Comparison of ENCODE assay signal across 17 cellular contexts in the genomic region with DNA sequence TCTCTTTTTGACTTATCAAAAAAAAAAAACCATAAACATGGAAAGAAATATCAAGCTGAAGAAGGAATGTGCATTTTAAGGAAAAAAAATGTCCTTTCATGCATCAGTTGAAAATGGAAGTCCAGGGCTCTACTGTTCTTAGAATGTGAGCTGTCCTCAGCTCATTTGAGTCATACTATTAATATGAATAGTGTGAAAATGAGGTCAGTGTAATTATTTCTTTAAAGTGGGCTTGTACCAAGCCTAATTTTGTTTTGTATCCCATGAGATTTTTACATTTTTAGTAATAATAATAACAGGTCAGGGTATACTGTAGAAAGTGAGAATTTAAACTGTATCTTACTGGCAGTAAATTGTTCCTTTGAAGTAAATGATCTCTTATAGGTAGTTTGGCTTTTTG.
DNase-seq lines count a peak whose midpoint lies in the region; ATAC-seq, FAIRE-seq and TF ChIP-seq lines count a peak whose summit lies in the region.
"Had no signal": no experiment of that assay in that cellular context is flagged by ENCODE, and none has a peak within 500 bp of the region (broad histone marks: within the 10 kb centered on the region; RNA-seq: fewer than 3 reads in every experiment).

No MANE protein-coding gene starts in this region.

- POLR2A ChIA-PET in GM12878 (lab: Charles Lee): interaction anchor here (0.7 to 0.9 kb wide), 2 partner anchors 48 to 584 kb away, joined by 3 to 4 read pairs; no protein-coding TSS in a partner anchor

- BruUV-seq in GM12878 (replicated peaks; lab: Mats Ljungman, UMichigan): no TSS peak

- H4K20me1 ChIP-seq in GM12878 (ENCODE audit: control insufficient read depth, insufficient read depth): no peaks in the 10 kb centered on the region
- H4K20me1 ChIP-seq: BLaER1 had no signal

- CTCF ChIA-PET in GM12878 (lab: Yijun Ruan, JAX): interaction anchor here (1.1 kb wide), 2 partner anchors 58 to 130 kb away, joined by 3 to 6 read pairs; no protein-coding TSS in a partner anchor

- no peak for TF ChIP-seq CTCF in GM12878 (IDR thresholded peaks at IDR 0.05 in 2 of 3, conservative IDR thresholded peaks at IDR 0.05 in 1 of 3; ENCODE audit: control insufficient read depth in 2 of 3, extremely low read depth in 1 of 3, insufficient read depth in 1 of 3, low read depth in 3 of 3, low read length in 3 of 3)
- no peak for TF ChIP-seq CTCF in body of pancreas (IDR thresholded peaks at IDR 0.05)
- no peak for TF ChIP-seq CTCF in ascending aorta (IDR thresholded peaks at IDR 0.05)

- TF ChIP-seq RAD21 in GM12878 (IDR thresholded peaks at IDR 0.05; ENCODE audit: insufficient read depth, low read depth, low read length): no peak

- no peak for TF ChIP-seq POLR2A in GM12878 (IDR thresholded peaks at IDR 0.05; ENCODE audit: low read depth, low read length)
- TF ChIP-seq POLR2A in body of pancreas (IDR thresholded peaks at IDR 0.05): no peak

- H3K4me2 ChIP-seq in GM12878 (ENCODE audit: control insufficient read depth, insufficient read depth): no peak overlapping the region
- H3K4me2 ChIP-seq: BLaER1 had no signal

- no peak overlapping the region for H3K4me3 ChIP-seq in GM12878
- H3K4me3 ChIP-seq in body of pancreas: no peak overlapping the region
- no peak overlapping the region for H3K4me3 ChIP-seq in ascending aorta
- H3K4me3 ChIP-seq: BLaER1 had no signal

- H3K79me2 ChIP-seq in GM12878 (ENCODE audit: control insufficient read depth, insufficient read depth, low read length): no peaks in the 10 kb centered on the region

- RAD21 ChIA-PET in GM12878 (lab: Charles Lee; ENCODE audit: unreplicated experiment): interaction anchor here (0.7 to 1.7 kb wide), 11 partner anchors 10 to 398 kb away, joined by 3 to 6 read pairs (median 3); no protein-coding TSS in a partner anchor

- H2AFZ ChIP-seq in GM12878 (ENCODE audit: control insufficient read depth, low read depth, low read length): no peak overlapping the region

- H3K9me3 ChIP-seq in GM12878 (replicated peaks; ENCODE audit: control insufficient read depth, insufficient read depth, low read length) (no peaks in the 10 kb centered on the region; the same call in 2 of the 3 replicates), body of pancreas (no peaks in the 10 kb centered on the region), ascending aorta (no peaks in the 10 kb centered on the region)
- H3K9me3 ChIP-seq: BLaER1 had no signal

- no peak overlapping the region for H3K27ac ChIP-seq in GM12878 (ENCODE audit: control insufficient read depth, insufficient read depth)
- no peak overlapping the region for H3K27ac ChIP-seq in body of pancreas
- no peak overlapping the region for H3K27ac ChIP-seq in ascending aorta
- H3K27ac ChIP-seq: BLaER1 had no signal

- SMC1A ChIA-PET in GM12878 (lab: Charles Lee; ENCODE audit: uncharacterized antibody, unreplicated experiment): interaction anchor here (0.6 to 6.0 kb wide), 7 partner anchors 8 to 626 kb away, joined by 3 to 50 read pairs (median 4); no protein-coding TSS in a partner anchor

- intact Hi-C loops in GM12878 (cut with micrococcal nuclease; ENCODE audit: unreplicated experiment) (no loop called here), body of pancreas (cut with DNase I) (no loop called here), ascending aorta (cut with DNase I) (no loop called here)

- H3K4me1 ChIP-seq in GM12878 (ENCODE audit: control insufficient read depth, insufficient read depth, low read length) (no peaks in the 10 kb centered on the region), body of pancreas (no peaks in the 10 kb centered on the region), ascending aorta (no peaks in the 10 kb centered on the region)
- H3K4me1 ChIP-seq: BLaER1 had no signal

- H3K9ac ChIP-seq in GM12878 (ENCODE audit: control insufficient read depth, insufficient read depth, low read length): no peak overlapping the region
- H3K9ac ChIP-seq: BLaER1 had no signal

- FAIRE-seq in GM12878 (lab: Jason Lieb, UNC): no peak
- FAIRE-seq: A204.1, GM18507, H1 had no signal

- ATAC-seq in GM18511 (IDR thresholded peaks at IDR 0.05; ENCODE audit: unreplicated experiment): peak; percentile 48
- ATAC-seq in GM19463 (IDR thresholded peaks at IDR 0.05; ENCODE audit: unreplicated experiment): peak; percentile 46
- peak; percentile 53 for ATAC-seq in HG03159 (IDR thresholded peaks at IDR 0.05; ENCODE audit: unreplicated experiment)
- ATAC-seq in GM12878: peak; percentile 82
- ATAC-seq in body of pancreas: no peak
- ATAC-seq: CD8-positive, alpha-beta T cell had no signal

- H3K36me3 ChIP-seq in GM12878 (ENCODE audit: control insufficient read depth in 2 of 2, insufficient read depth in 2 of 2, low read length in 1 of 2) (no peaks in the 10 kb centered on the region), body of pancreas (replicated peaks in 1 of 2; ENCODE audit: insufficient read depth in 1 of 2, low read depth in 2 of 2) (no peaks in the 10 kb centered on the region), ascending aorta (no peaks in the 10 kb centered on the region)
- H3K36me3 ChIP-seq: BLaER1 had no signal

- TF ChIP-seq EP300 in GM12878 (IDR thresholded peaks at IDR 0.05; ENCODE audit: borderline replicate concordance in 1 of 2, control insufficient read depth in 1 of 2, low read depth in 2 of 2, low read length in 2 of 2): no peak; a peak in 1 of 4 replicates

- H3K27me3 ChIP-seq in GM12878 (replicated peaks in 1 of 2; ENCODE audit: control insufficient read depth in 2 of 2, insufficient read depth in 2 of 2, low read length in 1 of 2) (no peaks in the 10 kb centered on the region), body of pancreas (no peaks in the 10 kb centered on the region), ascending aorta (no peaks in the 10 kb centered on the region)
- H3K27me3 ChIP-seq: BLaER1 had no signal

- in situ Hi-C loops in GM12878 (cut with MboI): no loop called here

- no peak for DNase-seq in GM12878 (ENCODE audit: low read depth, low spot score)
- DNase-seq in activated CD8-positive, alpha-beta memory T cell treated with anti-CD3 and anti-CD28 coated beads for 24 hours: no peak
- DNase-seq in body of pancreas: no peak
- DNase-seq in HuH-7.5 (ENCODE audit: low spot score): no peak
- no peak for DNase-seq in ascending aorta (ENCODE audit: low spot score in 2 of 2)
- DNase-seq: CD8-positive, alpha-beta T cell; NCI-H1417 treated with DMSO at 0.1 percent for 48 hours; NCI-H2081 treated with DMSO at 0.1 percent for 48 hours; NCI-H510A treated with DMSO at 0.1 percent for 48 hours; SW 1271 had no signal

TF ChIP-seq in GM12878, 131 proteins besides CTCF, POLR2A, EP300 and RAD21 (continues in another document):
- TF ChIP-seq SIX5 (IDR thresholded peaks at IDR 0.05; ENCODE audit: low read depth, low read length, severe bottlenecking) (no peak), MYB (IDR thresholded peaks at IDR 0.05; ENCODE audit: borderline replicate concordance, low read depth, low read length) (no peak), ASH2L (IDR thresholded peaks at IDR 0.05; ENCODE audit: borderline replicate concordance, low read depth) (no peak), ZNF207 (IDR thresholded peaks at IDR 0.05; ENCODE audit: borderline replicate concordance) (no peak), PBX3 (IDR thresholded peaks at IDR 0.05; ENCODE audit: insufficient replicate concordance, low read depth, low read length) (no peak), RUNX3 (IDR thresholded peaks at IDR 0.05; ENCODE audit: low read length) (peak; percentile 83), IRF4 (IDR thresholded peaks at IDR 0.05; ENCODE audit: low read depth, low read length) (peak; percentile 60; the same call in 1 of the 2 replicates), CBX5 (IDR thresholded peaks at IDR 0.05; ENCODE audit: low read depth) (0 out of 2 replicates have a peak, but pooled peaks have one; percentile 52)
- TF ChIP-seq, protein P1, sequence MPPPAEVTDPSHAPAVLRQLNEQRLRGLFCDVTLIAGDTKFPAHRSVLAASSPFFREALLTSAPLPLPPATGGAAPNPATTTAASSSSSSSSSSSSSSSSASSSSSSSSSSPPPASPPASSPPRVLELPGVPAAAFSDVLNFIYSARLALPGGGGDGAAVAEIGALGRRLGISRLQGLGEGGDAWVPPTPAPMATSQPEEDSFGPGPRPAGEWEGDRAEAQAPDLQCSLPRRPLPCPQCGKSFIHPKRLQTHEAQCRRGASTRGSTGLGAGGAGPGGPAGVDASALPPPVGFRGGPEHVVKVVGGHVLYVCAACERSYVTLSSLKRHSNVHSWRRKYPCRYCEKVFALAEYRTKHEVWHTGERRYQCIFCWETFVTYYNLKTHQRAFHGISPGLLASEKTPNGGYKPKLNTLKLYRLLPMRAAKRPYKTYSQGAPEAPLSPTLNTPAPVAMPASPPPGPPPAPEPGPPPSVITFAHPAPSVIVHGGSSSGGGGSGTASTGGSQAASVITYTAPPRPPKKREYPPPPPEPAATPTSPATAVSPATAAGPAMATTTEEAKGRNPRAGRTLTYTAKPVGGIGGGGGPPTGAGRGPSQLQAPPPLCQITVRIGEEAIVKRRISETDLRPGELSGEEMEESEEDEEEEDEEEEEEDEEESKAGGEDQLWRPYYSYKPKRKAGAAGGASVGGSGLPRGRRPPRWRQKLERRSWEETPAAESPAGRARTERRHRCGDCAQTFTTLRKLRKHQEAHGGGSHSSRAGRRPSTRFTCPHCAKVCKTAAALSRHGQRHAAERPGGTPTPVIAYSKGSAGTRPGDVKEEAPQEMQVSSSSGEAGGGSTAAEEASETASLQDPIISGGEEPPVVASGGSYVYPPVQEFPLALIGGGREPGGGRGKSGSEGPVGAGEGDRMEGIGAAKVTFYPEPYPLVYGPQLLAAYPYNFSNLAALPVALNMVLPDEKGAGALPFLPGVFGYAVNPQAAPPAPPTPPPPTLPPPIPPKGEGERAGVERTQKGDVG (CRISPR knock-in tag; IDR thresholded peaks at IDR 0.05): no peak
- TF ChIP-seq, protein P2, sequence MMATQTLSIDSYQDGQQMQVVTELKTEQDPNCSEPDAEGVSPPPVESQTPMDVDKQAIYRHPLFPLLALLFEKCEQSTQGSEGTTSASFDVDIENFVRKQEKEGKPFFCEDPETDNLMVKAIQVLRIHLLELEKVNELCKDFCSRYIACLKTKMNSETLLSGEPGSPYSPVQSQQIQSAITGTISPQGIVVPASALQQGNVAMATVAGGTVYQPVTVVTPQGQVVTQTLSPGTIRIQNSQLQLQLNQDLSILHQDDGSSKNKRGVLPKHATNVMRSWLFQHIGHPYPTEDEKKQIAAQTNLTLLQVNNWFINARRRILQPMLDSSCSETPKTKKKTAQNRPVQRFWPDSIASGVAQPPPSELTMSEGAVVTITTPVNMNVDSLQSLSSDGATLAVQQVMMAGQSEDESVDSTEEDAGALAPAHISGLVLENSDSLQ (IDR thresholded peaks at IDR 0.05): no peak
